24 cellular contexts compared by ENCODE assay signal in the genomic region with DNA sequence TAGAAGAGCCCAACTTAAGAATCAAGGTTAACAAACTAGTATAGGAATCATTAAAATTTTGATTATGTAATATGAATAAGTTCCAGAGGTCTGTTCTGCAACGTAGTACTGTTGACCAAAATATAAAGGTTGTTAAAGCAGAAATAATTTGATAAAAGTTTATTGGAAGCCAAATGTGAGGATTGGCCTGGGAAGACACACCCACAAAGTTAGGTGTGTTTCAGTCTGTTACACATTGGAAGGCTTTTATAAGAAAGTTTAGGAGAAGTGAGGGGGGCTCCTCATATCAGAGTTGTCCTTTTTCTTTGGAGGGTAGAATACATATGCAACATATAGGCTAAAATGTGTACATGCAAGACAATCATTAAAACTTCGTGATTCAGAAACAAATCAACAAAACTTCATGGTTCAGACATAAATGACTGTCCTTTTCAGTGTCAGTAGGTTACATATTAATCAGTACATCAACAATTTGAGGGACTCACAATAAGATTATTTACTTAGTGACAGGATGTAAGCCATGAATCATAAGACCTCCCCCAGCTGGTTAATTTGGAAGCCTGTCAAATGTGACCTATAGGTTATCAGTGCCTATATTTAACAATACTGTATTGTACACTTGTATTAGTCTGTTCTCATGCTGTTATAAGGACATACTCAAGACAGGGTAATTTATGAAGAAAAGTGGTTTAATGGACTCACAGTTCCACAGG.
DNase-seq lines count a peak whose midpoint lies in the region; ATAC-seq, FAIRE-seq and TF ChIP-seq lines count a peak whose summit lies in the region.
"Had no signal": no experiment of that assay in that cellular context is flagged by ENCODE, and none has a peak within 500 bp of the region (broad histone marks: within the 10 kb centered on the region; RNA-seq: fewer than 3 reads in every experiment).

No MANE protein-coding gene starts in this region.

- no peak for TF ChIP-seq CTCF in D721Med (IDR thresholded peaks at IDR 0.05; ENCODE audit: insufficient read depth, missing control alignments)
- TF ChIP-seq CTCF in foreskin keratinocyte (conservative IDR thresholded peaks at IDR 0.05) = no peak

- no peaks in the 10 kb centered on the region for H3K4me1 ChIP-seq in foreskin keratinocyte
- H3K4me1 ChIP-seq: BLaER1, lower lobe of right lung, tibial nerve had no signal

- ATAC-seq in foreskin keratinocyte (no peak), HG02610 (IDR thresholded peaks at IDR 0.05; ENCODE audit: unreplicated experiment) (no peak)
- ATAC-seq: activated CD8-positive, alpha-beta T cell treated with anti-CD3 and anti-CD28 coated beads for 36 hours; GM12878; lower lobe of right lung had no signal

- peak; percentile 16 for FAIRE-seq in D721Med (lab: Jason Lieb, UNC)
- FAIRE-seq: GM12878, keratinocyte had no signal

- DNase-seq in D721Med (ENCODE audit: insufficient read length, low spot score) (no peak), LoVo (ENCODE audit: low spot score) (peak; percentile 71), dermis blood vessel endothelial cell (peak; percentile 26), pulmonary artery endothelial cell (ENCODE audit: low read depth, low spot score) (peak; percentile 19), foreskin keratinocyte (no peak), NCI-H2171 (lab: John Stamatoyannopoulos, UW) (no peak)
- DNase-seq: activated CD4-positive, alpha-beta T cell treated with anti-CD3 and anti-CD28 coated beads for 1 hour; activated CD8-positive, alpha-beta T cell treated with anti-CD3 and anti-CD28 coated beads for 36 hours; activated naive CD8-positive, alpha-beta T cell treated with anti-CD3 and anti-CD28 coated beads for 36 hours; aorta; central memory CD4-positive, alpha-beta T cell; COR-L47; glutamatergic neuron; lower lobe of right lung; NCI-H187 treated with DMSO at 0.1 percent for 48 hours; NCI-H69; stimulated activated CD4-positive, alpha-beta T cell treated with anti-CD3 and anti-CD28 coated beads, Interleukin-1b, Interleukin-23, amount 100 ng/mL, for 48 hours had no signal

- H3K27me3 ChIP-seq in foreskin keratinocyte = no peaks in the 10 kb centered on the region
- H3K27me3 ChIP-seq: BLaER1, tibial nerve had no signal

- H3K27ac ChIP-seq in foreskin keratinocyte = no peak overlapping the region
- H3K27ac ChIP-seq: BLaER1, HL-60, lower lobe of right lung, RWPE1, tibial nerve had no signal

Comparison
In these comparisons a context has a peak if more than half of its experiments do, and no peak if none do; other contexts are left out.
1. DNase-seq: peak in LoVo (single experiment), dermis blood vessel endothelial cell (single experiment) and pulmonary artery endothelial cell (single experiment); none in D721Med (single experiment), foreskin keratinocyte (0 of 2) and NCI-H2171 (single experiment).